15 cellular contexts compared by ENCODE assay signal in the genomic region with DNA sequence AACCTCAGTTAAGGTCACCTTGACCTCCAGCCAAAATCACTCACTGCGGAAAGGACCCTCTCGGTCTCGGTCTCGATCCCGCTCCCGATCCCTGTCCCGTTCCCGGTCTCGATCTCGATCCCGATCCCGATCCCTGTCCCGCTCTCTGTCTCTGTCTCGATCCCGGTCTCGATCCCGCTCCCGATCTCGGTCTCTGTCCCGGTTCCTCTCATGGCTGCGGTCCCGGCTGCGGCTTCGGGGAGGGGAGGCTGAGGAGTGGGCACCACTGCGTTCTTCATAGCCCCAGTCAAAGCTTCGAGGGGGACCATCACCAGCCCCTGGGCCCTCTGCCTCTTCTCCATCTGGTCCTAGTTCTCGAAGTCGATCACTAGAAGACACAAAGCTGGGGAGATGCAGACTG. TPM values are rescaled to one million over a fixed set of nuclear protein-coding genes. Genes with fewer than 3 reads are reported as not detected.
DNase-seq lines count a peak whose midpoint lies in the region; ATAC-seq and TF ChIP-seq lines count a peak whose summit lies in the region.
"Had no signal": no experiment of that assay in that cellular context is flagged by ENCODE, and none has a peak within 500 bp of the region (broad histone marks: within the 10 kb centered on the region; RNA-seq: fewer than 3 reads in every experiment).

No MANE protein-coding gene starts in this region.

- no peak overlapping the region for H3K4me3 Mint-ChIP-seq in CD14-positive monocyte
- no peak overlapping the region for H3K4me3 Mint-ChIP-seq in dendritic cell treated with granulocyte-macrophage colony-stimulating factor and Interleukin-4, amounts not matched to agents 40 ng/mL and 50 ng/mL, for 4 days
- H3K4me3 Mint-ChIP-seq in CD8-positive, alpha-beta memory T cell, result peak overlapping the region in 1 of 7 donors; percentile 58
- H3K4me3 Mint-ChIP-seq: GM23338 had no signal

- H3K27ac Mint-ChIP-seq in CD14-positive monocyte, result peak overlapping the region in 4 of 7 donors; percentile 18 to 67 (median 52)
- peak overlapping the region; percentile 47 for H3K27ac Mint-ChIP-seq in dendritic cell treated with granulocyte-macrophage colony-stimulating factor and Interleukin-4, amounts not matched to agents 40 ng/mL and 50 ng/mL, for 4 days
- H3K27ac Mint-ChIP-seq in CD8-positive, alpha-beta memory T cell, result peak overlapping the region in 2 of 8 donors; percentile 38 to 47
- H3K27ac Mint-ChIP-seq: CD4-positive, CD25-positive, alpha-beta regulatory T cell; GM23338 had no signal

- H3K4me3 ChIP-seq in Panc1 (ENCODE audit: low read depth in 2 of 2, low read length in 2 of 2) (no peak overlapping the region), osteoblast (ENCODE audit: insufficient read depth, low read length) (no peak overlapping the region)
- H3K4me3 ChIP-seq in CD8-positive, alpha-beta memory T cell (ENCODE audit: low read length), result no peak overlapping the region
- H3K4me3 ChIP-seq: A549, GM12878, GM23338 had no signal

- no peak overlapping the region for H2AFZ ChIP-seq in osteoblast (ENCODE audit: low read length)
- H2AFZ ChIP-seq: GM23338 had no signal

- BruUV-seq in Panc1 (replicated peaks; lab: Mats Ljungman, UMichigan), result TSS peak; percentile 12

- H3K36me3 ChIP-seq in Panc1 (ENCODE audit: control insufficient read depth, insufficient read depth, low read length) (peaks cover 27% of the 10 kb centered on the region), osteoblast (ENCODE audit: insufficient read depth, low read length) (peaks cover 57% of the 10 kb centered on the region)
- peaks cover 38% of the 10 kb centered on the region for H3K36me3 ChIP-seq in CD8-positive, alpha-beta memory T cell (ENCODE audit: insufficient read depth, low read length)

- ATAC-seq in Panc1, result no peak
- ATAC-seq: A549, GM12878, GM23338 had no signal

- H3K9me3 ChIP-seq in Panc1 (ENCODE audit: control insufficient read depth, insufficient read depth, low read depth, low read length) (no peaks in the 10 kb centered on the region), osteoblast (ENCODE audit: low read depth, low read length) (no peaks in the 10 kb centered on the region)
- H3K9me3 ChIP-seq in CD8-positive, alpha-beta memory T cell (ENCODE audit: low read length), result no peaks in the 10 kb centered on the region
- H3K9me3 ChIP-seq: A549 had no signal

- H3K27ac ChIP-seq in Panc1 (ENCODE audit: low read length) (no peak overlapping the region), osteoblast (ENCODE audit: low read depth, low read length) (no peak overlapping the region)
- no peak overlapping the region for H3K27ac ChIP-seq in CD8-positive, alpha-beta memory T cell (ENCODE audit: low read depth, low read length)
- H3K27ac ChIP-seq: A549 had no signal

- H3K4me1 Mint-ChIP-seq in CD14-positive monocyte, result peaks cover 19% of the 10 kb centered on the region
- peaks cover 47% of the 10 kb centered on the region for H3K4me1 Mint-ChIP-seq in dendritic cell treated with granulocyte-macrophage colony-stimulating factor and Interleukin-4, amounts not matched to agents 40 ng/mL and 50 ng/mL, for 4 days (ENCODE audit: low read depth)
- H3K4me1 Mint-ChIP-seq in CD8-positive, alpha-beta memory T cell, result peaks cover 18 to 23% (median 22%) of the 10 kb centered on the region in 3 donors

- H3K36me3 Mint-ChIP-seq in CD14-positive monocyte, result peaks cover 56 to 57% of the 10 kb centered on the region in 2 donors
- H3K36me3 Mint-ChIP-seq in dendritic cell treated with granulocyte-macrophage colony-stimulating factor and Interleukin-4, amounts not matched to agents 40 ng/mL and 50 ng/mL, for 4 days (ENCODE audit: low read depth), result peaks cover 91% of the 10 kb centered on the region
- peaks cover 11 to 80% (median 12%) of the 10 kb centered on the region in 3 donors for H3K36me3 Mint-ChIP-seq in CD8-positive, alpha-beta memory T cell

- peaks cover 11% of the 10 kb centered on the region for H3K4me1 ChIP-seq in Panc1 (ENCODE audit: control insufficient read depth, insufficient read depth, low read length)
- H3K4me1 ChIP-seq in osteoblast (ENCODE audit: insufficient read depth, low read length), result peaks cover 14% of the 10 kb centered on the region
- peaks cover 18% of the 10 kb centered on the region for H3K4me1 ChIP-seq in CD8-positive, alpha-beta memory T cell (ENCODE audit: insufficient read depth, low read length)

- POLR2A ChIA-PET in Panc1 (lab: Charles Lee), result no interaction called here
- POLR2A ChIA-PET in CD8-positive, alpha-beta memory T cell (lab: Charles Lee), result no interaction called here

- H3K27me3 Mint-ChIP-seq in CD14-positive monocyte (ENCODE audit: low read depth in 3 of 3), result peaks cover 0 to 3% (median 0%) of the 10 kb centered on the region in 3 donors
- no peaks in the 10 kb centered on the region for H3K27me3 Mint-ChIP-seq in dendritic cell treated with granulocyte-macrophage colony-stimulating factor and Interleukin-4, amounts not matched to agents 40 ng/mL and 50 ng/mL, for 4 days
- peaks cover 0 to 1% of the 10 kb centered on the region in 2 donors for H3K27me3 Mint-ChIP-seq in CD8-positive, alpha-beta memory T cell
- H3K27me3 Mint-ChIP-seq: CD4-positive, CD25-positive, alpha-beta regulatory T cell had no signal

- no peak for TF ChIP-seq CTCF in CD14-positive monocyte (IDR thresholded peaks at IDR 0.05)
- TF ChIP-seq CTCF in Panc1 (IDR thresholded peaks at IDR 0.05), result no peak
- no peak for TF ChIP-seq CTCF in osteoblast (IDR thresholded peaks at IDR 0.05; ENCODE audit: extremely low read depth, low read depth, low read length)

- DNase-seq in CD14-positive monocyte (ENCODE audit: low spot score) (no peak), Panc1 (ENCODE audit: low read depth, low spot score) (no peak), osteoblast (ENCODE audit: insufficient read length, low spot score, missing footprints) (peak; percentile 64), NOMO-1 treated with DMSO at 0.1 percent for 48 hours (lab: John Stamatoyannopoulos, UW; ENCODE audit: unreplicated experiment) (no peak), NCI-H1417 treated with DMSO at 0.1 percent for 48 hours (lab: John Stamatoyannopoulos, UW) (no peak)
- no peak for DNase-seq in CD8-positive, alpha-beta memory T cell
- DNase-seq: CD4-positive, CD25-positive, alpha-beta regulatory T cell; DMS79; H7; IMR-90 had no signal

- intact Hi-C loops in CD14-positive monocyte (cut with micrococcal nuclease), result loop anchor here in 1 of 2 donors (5.0 to 10.0 kb wide), 3 partner anchors 57 to 410 kb away; a partner anchor contains a TSS
- intact Hi-C loops in Panc1 (cut with micrococcal nuclease; ENCODE audit: unreplicated experiment), result no loop called here
- intact Hi-C loops in dendritic cell treated with granulocyte-macrophage colony-stimulating factor and Interleukin-4, amounts not matched to agents 40 ng/mL and 50 ng/mL, for 4 days (cut with micrococcal nuclease), result no loop called here

- CTCF ChIA-PET in Panc1 (lab: Charles Lee), result no interaction called here
- CTCF ChIA-PET in CD8-positive, alpha-beta memory T cell (lab: Charles Lee), result no interaction called here

- in situ Hi-C loops in Panc1 (cut with HindIII; ENCODE audit: low pct_unique_long_range_greater_than_20kb, low sequenced_read_pairs), result no loop called here

- H4K20me1 ChIP-seq in osteoblast (ENCODE audit: insufficient read depth, low read length), result no peaks in the 10 kb centered on the region

- no peak overlapping the region for H3K4me2 ChIP-seq in osteoblast (ENCODE audit: insufficient read depth, low read length)
- H3K4me2 ChIP-seq: A549, GM23338 had no signal

- H3K27me3 ChIP-seq in Panc1 (ENCODE audit: control insufficient read depth, insufficient read depth, low read length), result no peaks in the 10 kb centered on the region
- H3K27me3 ChIP-seq in osteoblast (ENCODE audit: insufficient read depth, low read length), result no peaks in the 10 kb centered on the region
- H3K27me3 ChIP-seq in CD8-positive, alpha-beta memory T cell (ENCODE audit: insufficient read depth, low read length, poor library complexity, severe bottlenecking), result no peaks in the 10 kb centered on the region

- H3K9me3 Mint-ChIP-seq in CD14-positive monocyte, result peaks cover 0 to 1% (median 0%) of the 10 kb centered on the region in 7 donors
- no peaks in the 10 kb centered on the region for H3K9me3 Mint-ChIP-seq in dendritic cell treated with granulocyte-macrophage colony-stimulating factor and Interleukin-4, amounts not matched to agents 40 ng/mL and 50 ng/mL, for 4 days
- H3K9me3 Mint-ChIP-seq in CD8-positive, alpha-beta memory T cell, result no peaks in the 10 kb centered on the region
- H3K9me3 Mint-ChIP-seq: CD4-positive, CD25-positive, alpha-beta regulatory T cell; GM23338 had no signal

- H3K79me2 ChIP-seq in osteoblast (ENCODE audit: insufficient read depth, low read length), result peaks cover 28% of the 10 kb centered on the region

RNA-seq across cellular contexts. Expression of a gene that starts 4.3 kb away (rescaled TPM):
- 10 to 100 TPM; 61.4 to 74.4 TPM for polyA plus RNA-seq in CD14-positive monocyte
- total RNA-seq in Panc1 (2021; ENCODE audit: unreplicated experiment) (94.9 TPM), osteoblast (86.5 and 95.8 TPM in 2 replicates)
- 137 TPM for polyA plus RNA-seq in Panc1 (2012; ENCODE audit: insufficient read length)
- 10 to 100 TPM; 86.1 to 90.6 TPM for total RNA-seq in CD8-positive, alpha-beta memory T cell
- polyA plus RNA-seq in CD8-positive, alpha-beta memory T cell, result 79.6 TPM

RNA-seq across cellular contexts. Expression of a gene that starts 4.5 kb away (rescaled TPM):
- 10 to 100 TPM; 13.2 TPM for polyA plus RNA-seq in CD14-positive monocyte
- 121 TPM for total RNA-seq in Panc1 (2021; ENCODE audit: unreplicated experiment)
- polyA plus RNA-seq in Panc1 (2012; ENCODE audit: insufficient read length), result 86.3 TPM
- 42.0 and 46.0 TPM in 2 replicates for total RNA-seq in osteoblast
- 100 to 1,000 TPM; 110 to 114 TPM for total RNA-seq in CD8-positive, alpha-beta memory T cell
- polyA plus RNA-seq in CD8-positive, alpha-beta memory T cell, result 21.1 TPM

RNA-seq across cellular contexts. Expression of a gene that starts 8.6 kb away (rescaled TPM):
- polyA plus RNA-seq in CD14-positive monocyte, result under 1 TPM in 1 of 2 donors, not detected in 1; 0.37 TPM
- total RNA-seq in Panc1 (2021; ENCODE audit: unreplicated experiment), result 5.6 TPM
- polyA plus RNA-seq in Panc1 (2012; ENCODE audit: insufficient read length), result 2.7 TPM
- 16.5 and 26.8 TPM in 2 replicates for total RNA-seq in osteoblast
- under 1 TPM; 0.31 to 0.40 TPM for total RNA-seq in CD8-positive, alpha-beta memory T cell
- polyA plus RNA-seq in CD8-positive, alpha-beta memory T cell, result 0.83 TPM
- total RNA-seq: G401, GM23338, H7 had no signal

RNA-seq across cellular contexts. Expression of a gene that starts 17.4 kb away (rescaled TPM):
- 10 to 100 TPM in 1 of 2 donors, 1 to 10 TPM in 1; 5.5 to 10.4 TPM for polyA plus RNA-seq in CD14-positive monocyte
- 38.1 TPM for total RNA-seq in Panc1 (2021; ENCODE audit: unreplicated experiment)
- 37.2 TPM for polyA plus RNA-seq in Panc1 (2012; ENCODE audit: insufficient read length)
- 16.8 and 18.1 TPM in 2 replicates for total RNA-seq in osteoblast
- total RNA-seq in CD8-positive, alpha-beta memory T cell, result 10 to 100 TPM; 13.8 to 15.8 TPM
- polyA plus RNA-seq in CD8-positive, alpha-beta memory T cell, result 16.8 TPM

RNA-seq across cellular contexts. Expression of a gene that starts 27.0 kb away (rescaled TPM):
- polyA plus RNA-seq in CD14-positive monocyte, result 1 to 10 TPM; 5.4 to 6.5 TPM
- 1.0 TPM for total RNA-seq in Panc1 (2021; ENCODE audit: unreplicated experiment)
- 0.90 TPM for polyA plus RNA-seq in Panc1 (2012; ENCODE audit: insufficient read length)
- total RNA-seq in osteoblast, result 12.7 and 18.0 TPM in 2 replicates
- total RNA-seq in CD8-positive, alpha-beta memory T cell, result under 1 TPM; 0.70 to 0.73 TPM
- polyA plus RNA-seq in CD8-positive, alpha-beta memory T cell, result not detected
